Comparison of ENCODE assay signal across 8 cellular contexts in the genomic region with DNA sequence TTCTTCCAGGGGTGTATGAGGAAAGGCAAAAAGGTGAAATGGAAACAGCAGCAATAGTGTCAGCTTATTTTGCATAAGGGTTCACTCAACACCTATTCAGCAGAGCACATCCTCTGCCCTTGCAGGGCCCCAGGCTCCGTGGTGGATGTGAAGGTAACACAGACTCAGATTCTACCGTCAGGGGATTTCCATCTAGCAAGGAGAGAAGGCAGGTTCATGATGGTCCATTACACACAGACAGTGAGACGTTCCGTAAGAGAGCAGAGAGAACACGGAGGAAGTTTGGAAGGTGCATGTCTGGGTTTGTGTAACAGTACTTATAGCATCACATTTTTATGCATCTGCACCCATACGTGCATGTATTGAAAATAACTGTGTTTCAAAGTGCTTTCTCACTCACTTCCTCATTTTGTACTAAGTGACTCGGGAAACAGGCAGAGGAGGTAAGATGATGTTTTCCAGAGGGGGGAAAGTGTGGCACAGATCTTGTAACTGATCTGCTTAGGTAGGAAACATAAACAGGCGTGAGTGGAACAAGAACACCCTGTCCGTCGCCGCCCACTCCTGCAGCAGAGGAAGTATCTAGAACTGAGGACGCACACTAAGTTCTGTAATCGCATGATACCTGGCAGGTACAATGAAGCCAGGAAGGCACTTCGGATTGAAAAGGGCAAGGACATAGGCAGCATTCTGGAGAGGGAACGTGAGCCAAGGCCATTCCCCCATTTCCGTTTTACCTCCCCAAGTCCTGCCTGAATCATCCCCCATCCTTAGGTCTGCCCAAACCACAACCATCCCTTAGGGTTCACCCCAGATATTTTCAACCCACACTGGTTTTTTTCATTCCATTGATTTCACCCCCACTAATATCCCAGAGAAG. TPM values are rescaled to one million over a fixed set of nuclear protein-coding genes. Genes with fewer than 3 reads are reported as not detected.
A peak's percentile ranks its signal among the peaks of the same experiment; 100 is the strongest.
DNase-seq lines count a peak whose midpoint lies in the region; ATAC-seq and TF ChIP-seq lines count a peak whose summit lies in the region.

No MANE protein-coding gene starts in this region.

- peak overlapping the region; percentile 75 for H3K4me3 ChIP-seq in AG04449 (ENCODE audit: low read depth, low read length)

- CTCF ChIA-PET in AG04449 (lab: Yijun Ruan, JAX): no interaction called here

- DNase-seq in AG04449 (ENCODE audit: low read depth, low spot score) (no peak), RPMI8226 (peak; percentile 12), foreskin keratinocyte (peak in 1 of 2 donors; percentile 15), SK-N-DZ (ENCODE audit: low spot score) (no peak), NCI-H1105 (lab: John Stamatoyannopoulos, UW) (no peak)
- peak; percentile 25 for DNase-seq in stimulated activated CD4-positive, alpha-beta T cell treated with anti-CD3 and anti-CD28 coated beads, Interleukin-1b, Interleukin-23, amount 100 ng/mL, for 48 hours

- POLR2A ChIA-PET in AG04449 (lab: Yijun Ruan, JAX): no interaction called here

- ATAC-seq in GM18511 (IDR thresholded peaks at IDR 0.05; ENCODE audit: unreplicated experiment) (peak; percentile 84), HG02884 (IDR thresholded peaks at IDR 0.05; ENCODE audit: unreplicated experiment) (peak; percentile 73), foreskin keratinocyte (peak; percentile 5)

- peaks cover 10% of the 10 kb centered on the region for H3K4me1 ChIP-seq in foreskin keratinocyte

- TF ChIP-seq CTCF in AG04449 (IDR thresholded peaks at IDR 0.05; ENCODE audit: insufficient read depth, low read length, missing control alignments): no peak
- TF ChIP-seq CTCF in foreskin keratinocyte (conservative IDR thresholded peaks at IDR 0.05): no peak

- H3K27me3 ChIP-seq in foreskin keratinocyte: no peaks in the 10 kb centered on the region

- H3K27ac ChIP-seq in foreskin keratinocyte: no peak overlapping the region

RNA-seq across cellular contexts. Expression of a gene that starts 1.0 kb away (rescaled TPM):
- total RNA-seq in foreskin keratinocyte: 0.14 TPM in 1 of 2 replicates, not detected in the other
- polyA plus RNA-seq in foreskin keratinocyte: 0.08 and 0.12 TPM in 2 replicates
- polyA plus RNA-seq in SK-N-DZ (2014; cell fraction: cytosol; rRNA removed): not detected in 2 replicates
- not detected in 2 replicates for polyA plus RNA-seq in SK-N-DZ (2014; cell fraction: nucleus; rRNA removed)

Comparison
In these comparisons a context has a peak if more than half of its experiments do, and no peak if none do; other contexts are left out.
1. DNase-seq: peak in RPMI8226 (single experiment) and stimulated activated CD4-positive, alpha-beta T cell treated with anti-CD3 and anti-CD28 coated beads, Interleukin-1b, Interleukin-23, amount 100 ng/mL, for 48 hours (single experiment); none in AG04449 (single experiment), SK-N-DZ (single experiment) and NCI-H1105 (single experiment).
2. ATAC-seq: peak in every context shown above with its lines; median percentile 84 in GM18511; 73 in HG02884; 5 in foreskin keratinocyte.